8 cellular contexts compared by ENCODE assay signal in genomic region chr7:129828989-129829676, GRCh38.
DNase-seq lines count a peak whose midpoint lies in the region; ATAC-seq, FAIRE-seq and TF ChIP-seq lines count a peak whose summit lies in the region.

No MANE protein-coding gene starts in this region.

- H3K4me3 ChIP-seq in bronchial epithelial cell (ENCODE audit: low read depth, low read length): no peak overlapping the region

- FAIRE-seq in bronchial epithelial cell (lab: Jason Lieb, UNC) (no peak), H54 (lab: Jason Lieb, UNC) (no peak)

- no peak overlapping the region for H3K4me3 Mint-ChIP-seq in activated CD4-positive, alpha-beta T cell treated with anti-CD3 and anti-CD28 coated beads for 36 hours
- no peak overlapping the region for H3K4me3 Mint-ChIP-seq in progenitor cell of endocrine pancreas (ENCODE audit: low read depth)

- ATAC-seq in activated CD4-positive, alpha-beta T cell treated with anti-CD3 and anti-CD28 coated beads for 36 hours: peak; percentile 60
- ATAC-seq in GM21723 (IDR thresholded peaks at IDR 0.05; ENCODE audit: unreplicated experiment): no peak

- intact Hi-C loops in activated CD4-positive, alpha-beta T cell treated with anti-CD3 and anti-CD28 coated beads for 36 hours (cut with DNase I, micrococcal nuclease): loop anchor here in 1 of 2 experiments (2.0 to 10.0 kb wide), 3 partner anchors 164 to 464 kb away; partner anchors contain the start of gene NRF1

- H3K9me3 Mint-ChIP-seq in activated CD4-positive, alpha-beta T cell treated with anti-CD3 and anti-CD28 coated beads for 36 hours (ENCODE audit: low read depth): no peaks in the 10 kb centered on the region
- H3K9me3 Mint-ChIP-seq in progenitor cell of endocrine pancreas (ENCODE audit: low read depth): no peaks in the 10 kb centered on the region

- H3K27ac Mint-ChIP-seq in activated CD4-positive, alpha-beta T cell treated with anti-CD3 and anti-CD28 coated beads for 36 hours: peak overlapping the region; percentile 47
- H3K27ac Mint-ChIP-seq in progenitor cell of endocrine pancreas: peak overlapping the region; percentile 90

- TF ChIP-seq CTCF in bronchial epithelial cell (IDR thresholded peaks at IDR 0.05; ENCODE audit: insufficient read depth, low read length, severe bottlenecking) (no peak), progenitor cell of endocrine pancreas (IDR thresholded peaks at IDR 0.05; ENCODE audit: unreplicated experiment) (no peak)

- DNase-seq in activated CD4-positive, alpha-beta T cell treated with anti-CD3 and anti-CD28 coated beads for 36 hours: peak; percentile 69
- no peak for DNase-seq in activated CD4-positive, alpha-beta T cell treated with anti-CD3 and anti-CD28 coated beads, Interleukin-2, amount 50 U/mL, for 1 hour
- peak; percentile 60 for DNase-seq in NCI-H2171 treated with DMSO at 0.1 percent for 48 hours (lab: John Stamatoyannopoulos, UW)
- DNase-seq in bronchial epithelial cell (ENCODE audit: low read depth): peak; percentile 70
- DNase-seq in progenitor cell of endocrine pancreas (ENCODE audit: low spot score, unreplicated experiment): no peak
- no peak for DNase-seq in cortex of kidney (lab: John Stamatoyannopoulos, UW)
- DNase-seq in H54 (ENCODE audit: insufficient read length, low spot score): no peak

- no peaks in the 10 kb centered on the region for H3K27me3 ChIP-seq in bronchial epithelial cell (ENCODE audit: control insufficient read depth, insufficient read depth, low read length)

- H3K36me3 Mint-ChIP-seq in activated CD4-positive, alpha-beta T cell treated with anti-CD3 and anti-CD28 coated beads for 36 hours (ENCODE audit: low read depth): no peaks in the 10 kb centered on the region
- peaks cover 17% of the 10 kb centered on the region for H3K36me3 Mint-ChIP-seq in progenitor cell of endocrine pancreas (ENCODE audit: insufficient read depth)

- peaks cover 17% of the 10 kb centered on the region for H3K4me1 Mint-ChIP-seq in activated CD4-positive, alpha-beta T cell treated with anti-CD3 and anti-CD28 coated beads for 36 hours
- peaks cover 18% of the 10 kb centered on the region for H3K4me1 Mint-ChIP-seq in progenitor cell of endocrine pancreas (ENCODE audit: low read depth)

- H3K27me3 Mint-ChIP-seq in activated CD4-positive, alpha-beta T cell treated with anti-CD3 and anti-CD28 coated beads for 36 hours: no peaks in the 10 kb centered on the region
- no peaks in the 10 kb centered on the region for H3K27me3 Mint-ChIP-seq in progenitor cell of endocrine pancreas

- H3K36me3 ChIP-seq in bronchial epithelial cell (ENCODE audit: control insufficient read depth, insufficient read depth, low read length): peaks cover 2% of the 10 kb centered on the region

- no peak for TF ChIP-seq POLR2A in H54 (IDR thresholded peaks at IDR 0.05; ENCODE audit: low read depth, low read length)

- POLR2A ChIA-PET in activated CD4-positive, alpha-beta T cell treated with anti-CD3 and anti-CD28 coated beads for 36 hours (lab: Charles Lee): interaction anchor here (1.0 kb wide), 1 partner anchor 122 kb away, joined by 3 read pairs; no protein-coding TSS in a partner anchor

- CTCF ChIA-PET in activated CD4-positive, alpha-beta T cell treated with anti-CD3 and anti-CD28 coated beads for 36 hours (lab: Charles Lee): interaction anchor here (0.6 to 4.2 kb wide), 33 partner anchors 8 to 610 kb away, joined by 3 to 42 read pairs (median 4); partner anchors contain the start of gene NRF1

Comparison
In these comparisons a context has a peak if more than half of its experiments do, and no peak if none do; other contexts are left out.
1. DNase-seq: peak in activated CD4-positive, alpha-beta T cell treated with anti-CD3 and anti-CD28 coated beads for 36 hours (single experiment), NCI-H2171 treated with DMSO at 0.1 percent for 48 hours (single experiment) and bronchial epithelial cell (single experiment); none in activated CD4-positive, alpha-beta T cell treated with anti-CD3 and anti-CD28 coated beads, Interleukin-2, amount 50 U/mL, for 1 hour (single experiment), progenitor cell of endocrine pancreas (single experiment), cortex of kidney (single experiment) and H54 (single experiment).